8 cellular contexts compared by ENCODE assay signal in genomic region chr1:159923203-159924024, GRCh38. TPM values are rescaled to one million over a fixed set of nuclear protein-coding genes. Genes with fewer than 3 reads are reported as not detected.
DNase-seq lines count a peak whose midpoint lies in the region; ATAC-seq lines count a peak whose summit lies in the region.

No MANE protein-coding gene starts in this region.

- H3K27ac Mint-ChIP-seq in activated CD4-positive, alpha-beta T cell treated with anti-CD3 and anti-CD28 coated beads, Interleukin-2, amount 10 ng/mL, durations not matched to agents 7 days and 5 days: peak overlapping the region; percentile 95

- H3K4me3 Mint-ChIP-seq in activated CD4-positive, alpha-beta T cell treated with anti-CD3 and anti-CD28 coated beads, Interleukin-2, amount 10 ng/mL, durations not matched to agents 7 days and 5 days: peak overlapping the region; percentile 89

- peaks cover 58% of the 10 kb centered on the region for H3K4me1 Mint-ChIP-seq in activated CD4-positive, alpha-beta T cell treated with anti-CD3 and anti-CD28 coated beads, Interleukin-2, amount 10 ng/mL, durations not matched to agents 7 days and 5 days

- POLR2A ChIA-PET in activated CD4-positive, alpha-beta T cell treated with anti-CD3 and anti-CD28 coated beads, Interleukin-2, amount 10 ng/mL, durations not matched to agents 7 days and 5 days (lab: Charles Lee): no interaction called here

- H3K27me3 Mint-ChIP-seq in activated CD4-positive, alpha-beta T cell treated with anti-CD3 and anti-CD28 coated beads, Interleukin-2, amount 10 ng/mL, durations not matched to agents 7 days and 5 days: no peaks in the 10 kb centered on the region

- CTCF ChIA-PET in activated CD4-positive, alpha-beta T cell treated with anti-CD3 and anti-CD28 coated beads, Interleukin-2, amount 10 ng/mL, durations not matched to agents 7 days and 5 days (lab: Charles Lee): interaction anchor here (1.1 to 1.9 kb wide), 10 partner anchors 8 to 143 kb away, joined by 3 to 8 read pairs (median 4); partner anchors contain the start of genes DUSP23 and IGSF9

- H3K9me3 Mint-ChIP-seq in activated CD4-positive, alpha-beta T cell treated with anti-CD3 and anti-CD28 coated beads, Interleukin-2, amount 10 ng/mL, durations not matched to agents 7 days and 5 days: no peaks in the 10 kb centered on the region

- DNase-seq in DMS53 (lab: John Stamatoyannopoulos, UW) (peak; percentile 86), DMS53 treated with DMSO at 0.1 percent for 48 hours (lab: John Stamatoyannopoulos, UW; ENCODE audit: unreplicated experiment) (no peak), NCI-H2196 treated with DMSO at 0.1 percent for 48 hours (lab: John Stamatoyannopoulos, UW; ENCODE audit: unreplicated experiment) (peak; percentile 87), dermis blood vessel endothelial cell (peak; percentile 97), mesenteric fat pad (ENCODE audit: low spot score) (peak; percentile 94)
- DNase-seq in activated CD4-positive, alpha-beta T cell treated with anti-CD3 and anti-CD28 coated beads, Interleukin-2, amount 10 ng/mL, durations not matched to agents 7 days and 5 days: peak; percentile 93
- peak; percentile 71 to 77 for DNase-seq in stimulated activated CD8-positive, alpha-beta memory T cell treated with anti-CD3 and anti-CD28 coated beads, Interleukin-2, amount 100 ng/mL, for 48 hours (ENCODE audit: low read depth in 2 of 2)

- peaks cover 47% of the 10 kb centered on the region for H3K36me3 Mint-ChIP-seq in activated CD4-positive, alpha-beta T cell treated with anti-CD3 and anti-CD28 coated beads, Interleukin-2, amount 10 ng/mL, durations not matched to agents 7 days and 5 days (ENCODE audit: low read depth)

- peak; percentile 29 for ATAC-seq in HG03025 (IDR thresholded peaks at IDR 0.05; ENCODE audit: low FRiP score, unreplicated experiment)

RNA-seq across cellular contexts. Expression of gene TAGLN2, which starts 1.9 kb away (rescaled TPM):
- total RNA-seq in activated CD4-positive, alpha-beta T cell treated with anti-CD3 and anti-CD28 coated beads, Interleukin-2, amount 10 ng/mL, durations not matched to agents 7 days and 5 days: 100 to 1,000 TPM; 429 to 461 TPM
- total RNA-seq in dermis blood vessel endothelial cell: 276 and 348 TPM in 2 replicates
- 314 TPM for total RNA-seq in mesenteric fat pad

RNA-seq across cellular contexts. Expression of gene IGSF9, which starts 22.0 kb away (rescaled TPM):
- total RNA-seq in activated CD4-positive, alpha-beta T cell treated with anti-CD3 and anti-CD28 coated beads, Interleukin-2, amount 10 ng/mL, durations not matched to agents 7 days and 5 days: not detected
- total RNA-seq in dermis blood vessel endothelial cell (not detected in 2 replicates), mesenteric fat pad (0.13 TPM)

RNA-seq across cellular contexts. Expression of gene CFAP45, which starts 23.4 kb away (rescaled TPM):
- under 1 TPM; 0.25 to 0.37 TPM for total RNA-seq in activated CD4-positive, alpha-beta T cell treated with anti-CD3 and anti-CD28 coated beads, Interleukin-2, amount 10 ng/mL, durations not matched to agents 7 days and 5 days
- total RNA-seq in dermis blood vessel endothelial cell (0.17 and 0.19 TPM in 2 replicates), mesenteric fat pad (0.64 TPM)

RNA-seq across cellular contexts. Expression of gene SLAMF9, which starts 30.6 kb away (rescaled TPM):
- total RNA-seq in activated CD4-positive, alpha-beta T cell treated with anti-CD3 and anti-CD28 coated beads, Interleukin-2, amount 10 ng/mL, durations not matched to agents 7 days and 5 days: not detected
- total RNA-seq in dermis blood vessel endothelial cell (not detected in 2 replicates), mesenteric fat pad (not detected)
